ENCODE assay signal across 7 cellular contexts in the genomic region with DNA sequence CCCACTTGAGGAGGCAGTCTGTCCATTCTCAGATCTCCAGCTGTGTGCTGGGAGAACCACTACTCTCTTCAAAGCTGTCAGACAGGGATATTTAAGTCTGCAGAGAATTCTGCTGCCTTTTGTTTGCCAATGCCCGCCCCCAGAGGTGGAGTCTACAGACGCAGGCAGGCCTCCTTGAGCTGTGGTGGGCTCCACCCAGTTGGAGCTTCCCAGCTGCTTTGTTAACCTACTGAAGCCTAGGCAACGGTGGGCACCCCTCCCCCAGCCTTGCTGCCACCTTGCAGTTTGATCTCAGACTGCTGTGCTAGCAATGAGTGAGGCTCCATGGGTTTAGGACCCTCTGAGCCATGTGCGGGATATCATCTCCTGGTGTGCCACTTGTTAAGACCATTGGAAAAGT.
DNase-seq lines count a peak whose midpoint lies in the region; ATAC-seq, FAIRE-seq and TF ChIP-seq lines count a peak whose summit lies in the region.
"Not testable (repeated sequence)": the region's sequence is repeated elsewhere in the genome, so short reads cannot be mapped to it uniquely, and the experiment has no call there.

No MANE protein-coding gene starts in this region.

- not testable (repeated sequence) for H4K20me1 ChIP-seq in DND-41 (ENCODE audit: insufficient read depth, low read length); K562 (replicated peaks; ENCODE audit: control insufficient read depth, insufficient read depth, low read length)

- CTCF ChIA-PET in T-cell (lab: Charles Lee); activated CD4-positive, alpha-beta memory T cell treated with anti-CD3 and anti-CD28 coated beads for 36 hours (lab: Charles Lee); K562 (lab: Yijun Ruan, JAX; ENCODE audit: low intra/inter-chr PET ratio): not testable (repeated sequence)

- DNase-seq in DND-41: peak; percentile 8
- DNase-seq in NCI-H1417 (lab: John Stamatoyannopoulos, UW): peak; percentile 15 to 62 (median 33)
- peak; percentile 50 for DNase-seq in NCI-H69 (lab: John Stamatoyannopoulos, UW)
- DNase-seq in T-cell: peak in 25 of 34 experiments; percentile 0 to 44 (median 19)
- DNase-seq in activated CD4-positive, alpha-beta memory T cell treated with anti-CD3 and anti-CD28 coated beads for 36 hours: peak; percentile 32
- DNase-seq in K562 (ENCODE audit: extremely low read depth in 1 of 4, low spot score in 3 of 4): not testable (repeated sequence)
- DNase-seq in mucosa of gallbladder (ENCODE audit: low spot score): peak; percentile 24

- intact Hi-C loops in activated CD4-positive, alpha-beta memory T cell treated with anti-CD3 and anti-CD28 coated beads for 36 hours (cut with micrococcal nuclease); K562 (cut with micrococcal nuclease): not testable (repeated sequence)

- TF ChIP-seq EP300 in K562 (IDR thresholded peaks at IDR 0.05; ENCODE audit: low read length): not testable (repeated sequence)

- not testable (repeated sequence) for H3K4me3 Mint-ChIP-seq in T-cell; activated CD4-positive, alpha-beta memory T cell treated with anti-CD3 and anti-CD28 coated beads for 36 hours

- POLR2A ChIA-PET in T-cell (lab: Charles Lee); activated CD4-positive, alpha-beta memory T cell treated with anti-CD3 and anti-CD28 coated beads for 36 hours (lab: Charles Lee); K562 (lab: Yijun Ruan, JAX): not testable (repeated sequence)

- not testable (repeated sequence) for TF ChIP-seq RAD21 in K562 (CRISPR knock-in tag; conservative IDR thresholded peaks at IDR 0.05 in 1 of 2, IDR thresholded peaks at IDR 0.05 in 1 of 2)

- H3K9me3 Mint-ChIP-seq in T-cell; activated CD4-positive, alpha-beta memory T cell treated with anti-CD3 and anti-CD28 coated beads for 36 hours: not testable (repeated sequence)

- H3K27ac Mint-ChIP-seq in T-cell; activated CD4-positive, alpha-beta memory T cell treated with anti-CD3 and anti-CD28 coated beads for 36 hours: not testable (repeated sequence)

- not testable (repeated sequence) for H3K9me3 ChIP-seq in DND-41 (ENCODE audit: insufficient read depth, low read length, severe bottlenecking); K562 (replicated peaks; ENCODE audit: control insufficient read depth, insufficient read depth, low read depth, low read length)

- TF ChIP-seq CTCF in DND-41 (IDR thresholded peaks at IDR 0.05; ENCODE audit: borderline replicate concordance, extremely low read depth, low read length, poor library complexity, severe bottlenecking); K562 (IDR thresholded peaks at IDR 0.05 in 2 of 3, conservative IDR thresholded peaks at IDR 0.05 in 1 of 3; ENCODE audit: insufficient read depth in 2 of 3, low read depth in 1 of 3, low read length in 3 of 3): not testable (repeated sequence)

- not testable (repeated sequence) for H2AFZ ChIP-seq in DND-41 (ENCODE audit: low read depth, low read length); K562 (ENCODE audit: low read depth, low read length)

- not testable (repeated sequence) for BruUV-seq in K562 (replicated peaks; lab: Mats Ljungman, UMichigan)

- WGBS in K562 (ENCODE audit: insufficient coverage, low coverage, missing lambda C conversion rate): 37% methylated on average over 4 of the region's 4 CpGs

- not testable (repeated sequence) for H3K27ac ChIP-seq in DND-41 (ENCODE audit: low read length); K562 (ENCODE audit: extremely low read depth, low read depth, low read length)

- H3K4me2 ChIP-seq in DND-41 (ENCODE audit: insufficient read depth, low read length); K562 (ENCODE audit: insufficient read depth, low read length): not testable (repeated sequence)

- not testable (repeated sequence) for TF ChIP-seq POLR2A in K562 (conservative IDR thresholded peaks at IDR 0.05)

- not testable (repeated sequence) for ATAC-seq in DND-41 (ENCODE audit: insufficient read depth, low read depth); T-cell (replicated peaks in 1 of 4); K562

- not testable (repeated sequence) for H3K4me3 ChIP-seq in DND-41 (ENCODE audit: low read depth in 1 of 2, low read length in 2 of 2); K562

- H3K4me1 ChIP-seq in DND-41 (ENCODE audit: insufficient read depth, low read length); K562 (replicated peaks in 1 of 2; ENCODE audit: control insufficient read depth in 2 of 2, insufficient read depth in 2 of 2, low read length in 2 of 2): not testable (repeated sequence)

- in situ Hi-C loops in K562 (cut with MboI): loop anchor here (25.0 kb wide), 1 partner anchor 589 kb away; the partner anchor contains the start of gene RRM1

- H3K36me3 ChIP-seq in DND-41 (ENCODE audit: insufficient read depth, low read length); K562 (ENCODE audit: control insufficient read depth, insufficient read depth, low read length): not testable (repeated sequence)

- not testable (repeated sequence) for H3K9ac ChIP-seq in DND-41 (ENCODE audit: low read depth, low read length); K562 (ENCODE audit: insufficient read depth in 1 of 2, low read depth in 2 of 2, low read length in 2 of 2)

- not testable (repeated sequence) for H3K36me3 Mint-ChIP-seq in T-cell; activated CD4-positive, alpha-beta memory T cell treated with anti-CD3 and anti-CD28 coated beads for 36 hours

- not testable (repeated sequence) for H3K27me3 ChIP-seq in DND-41 (ENCODE audit: insufficient read depth, low read length, poor library complexity); K562 (ENCODE audit: control insufficient read depth in 2 of 2, insufficient read depth in 2 of 2, low read length in 2 of 2)

- H3K9me1 ChIP-seq in K562 (ENCODE audit: control insufficient read depth, insufficient read depth, low read length): not testable (repeated sequence)

- H3K79me2 ChIP-seq in DND-41 (ENCODE audit: insufficient read depth, low read length); K562 (ENCODE audit: control insufficient read depth, insufficient read depth, low read length): not testable (repeated sequence)

- H3K4me1 Mint-ChIP-seq in T-cell: peaks cover 0 to 10% (median 4%) of the 10 kb centered on the region in 3 donors
- peaks cover 10% of the 10 kb centered on the region for H3K4me1 Mint-ChIP-seq in activated CD4-positive, alpha-beta memory T cell treated with anti-CD3 and anti-CD28 coated beads for 36 hours (ENCODE audit: low read depth)

- H3K27me3 Mint-ChIP-seq in T-cell; activated CD4-positive, alpha-beta memory T cell treated with anti-CD3 and anti-CD28 coated beads for 36 hours: not testable (repeated sequence)

- not testable (repeated sequence) for FAIRE-seq in K562 (lab: Jason Lieb, UNC)

TF ChIP-seq in K562, 482 proteins besides CTCF, POLR2A, EP300 and RAD21:
- peak; percentile 48 for TF ChIP-seq RFX1 (IDR thresholded peaks at IDR 0.05)
